ENCODE assay signal across 24 cellular contexts in the genomic region with DNA sequence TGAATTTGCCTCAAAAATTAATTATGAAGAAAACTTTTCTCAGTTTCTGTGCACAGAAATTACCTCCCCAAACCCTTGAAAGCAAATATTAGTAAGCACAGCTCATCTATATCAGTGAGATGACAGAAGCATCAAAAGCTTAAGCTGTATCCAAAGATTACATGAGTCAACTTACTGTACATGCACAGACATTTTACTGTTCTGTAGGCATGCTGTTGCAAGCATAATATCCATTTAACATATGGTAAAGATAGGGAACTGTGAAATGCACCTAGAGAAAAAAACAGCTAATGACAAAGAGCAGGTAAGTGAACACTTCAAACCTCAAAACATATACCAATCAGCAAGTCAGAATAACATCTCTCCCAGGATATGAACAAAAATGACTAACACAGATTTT. TPM values are rescaled to one million over a fixed set of nuclear protein-coding genes. Genes with fewer than 3 reads are reported as not detected.
"Had no signal": no experiment of that assay in that cellular context is flagged by ENCODE, and none has a peak within 500 bp of the region (broad histone marks: within the 10 kb centered on the region; RNA-seq: fewer than 3 reads in every experiment).

No MANE protein-coding gene starts in this region.

- H3K9me3 ChIP-seq: ascending aorta, body of pancreas, MG63 had no signal

- H3K27ac ChIP-seq: ascending aorta, body of pancreas, cardiac muscle cell had no signal

- H3K36me3 ChIP-seq: ascending aorta, cardiac muscle cell, MG63 had no signal

- H3K4me1 ChIP-seq: ascending aorta, body of pancreas had no signal

- H3K27me3 ChIP-seq: ascending aorta, body of pancreas, MG63 had no signal

- DNase-seq: activated CD4-positive, alpha-beta T cell treated with anti-CD3 and anti-CD28 coated beads for 48 hours; activated CD4-positive, alpha-beta T cell treated with anti-CD3 and anti-CD28 coated beads, Interleukin-2, amount 50 U/mL, for 4 hours; activated CD4-positive, CD25-positive, alpha-beta regulatory T cell treated with anti-CD3 and anti-CD28 coated beads, Interleukin-2, amount 50 U/mL, for 72 hours; activated CD8-positive, alpha-beta T cell treated with anti-CD3 and anti-CD28 coated beads, Interleukin-2, amount 10 ng/mL, durations not matched to agents 7 days and 5 days; activated effector memory CD4-positive, alpha-beta T cell treated with anti-CD3 and anti-CD28 coated beads, Interleukin-2, amount 50 U/mL, for 16 hours; activated naive CD4-positive, alpha-beta T cell treated with Interleukin-2 at 50 U/mL for 16 hours; activated naive CD8-positive, alpha-beta T cell treated with anti-CD3 and anti-CD28 coated beads, Interleukin-2, amount 50 U/mL, for 24 hours; activated T-cell treated with anti-CD3 and anti-CD28 coated beads, Interleukin-2, amount 50 U/mL, for 24 hours; amniotic stem cell; body of pancreas; MG63; NCI-H1105; NCI-H1436; NCI-H187 treated with DMSO at 0.1 percent for 48 hours; NCI-H510A treated with DMSO at 0.1 percent for 48 hours; NCI-H69; SIG-M5; T-helper 17 cell; T-helper 9 cell had no signal

- H3K4me3 ChIP-seq: ascending aorta, body of pancreas, cardiac muscle cell, MG63 had no signal

- ATAC-seq: activated CD8-positive, alpha-beta T cell treated with anti-CD3 and anti-CD28 coated beads, Interleukin-2, amount 10 ng/mL, durations not matched to agents 7 days and 5 days; activated naive CD4-positive, alpha-beta T cell treated with anti-CD3 and anti-CD28 coated beads, Interleukin-2, amount 50 U/mL, for 72 hours; activated naive CD8-positive, alpha-beta T cell treated with anti-CD3 and anti-CD28 coated beads, Interleukin-2, amount 50 U/mL, for 24 hours; body of pancreas; T-helper 17 cell; WTC11 had no signal

RNA-seq across cellular contexts. Expression of gene SHOX2, which starts 20.9 kb away (rescaled TPM):
- total RNA-seq: activated CD8-positive, alpha-beta T cell treated with anti-CD3 and anti-CD28 coated beads, Interleukin-2, amount 10 ng/mL, durations not matched to agents 7 days and 5 days; activated naive CD4-positive, alpha-beta T cell treated with anti-CD3 and anti-CD28 coated beads, Interleukin-2, amount 50 U/mL, for 72 hours; activated T-helper 1 cell treated with anti-CD3 and anti-CD28 coated beads, Interleukin-12 subunit alpha, Interleukin-12 subunit beta, Interleukin-2, Interleukin-4 antibody, amounts not matched to agents 30 ng/mL and 10 ng/mL and 1 ng/mL, durations not matched to agents 14 hours and 24 hours and 36 hours; ascending aorta; T-helper 17 cell had no signal
